ENCODE assay signal across 8 cellular contexts in genomic region chr5:1536298-1537165, GRCh38. TPM values are rescaled to one million over a fixed set of nuclear protein-coding genes. Genes with fewer than 3 reads are reported as not detected.
A peak's percentile ranks its signal among the peaks of the same experiment; 100 is the strongest.
DNase-seq lines count a peak whose midpoint lies in the region; ATAC-seq and TF ChIP-seq lines count a peak whose summit lies in the region.

No MANE protein-coding gene starts in this region.

- peak overlapping the region; percentile 12 to 29 (median 19) for H3K4me3 ChIP-seq in gastrocnemius medialis

- no peak for TF ChIP-seq POLR2A in gastrocnemius medialis (IDR thresholded peaks at IDR 0.05)

- peak overlapping the region; percentile 79 to 83 for H3K4me3 Mint-ChIP-seq in effector memory CD8-positive, alpha-beta T cell

- no peaks in the 10 kb centered on the region for H3K9me3 Mint-ChIP-seq in effector memory CD8-positive, alpha-beta T cell

- peaks cover 28 to 32% of the 10 kb centered on the region in 2 donors for H3K4me1 Mint-ChIP-seq in effector memory CD8-positive, alpha-beta T cell (ENCODE audit: low read depth in 2 of 2)

- TF ChIP-seq CTCF in gastrocnemius medialis (IDR thresholded peaks at IDR 0.05 in 4 of 5, conservative IDR thresholded peaks at IDR 0.05 in 1 of 5): no peak

- peak; percentile 48 to 58 for DNase-seq in activated CD4-positive, alpha-beta T cell treated with anti-CD3 and anti-CD28 coated beads for 24 hours (ENCODE audit: low read depth in 2 of 2)
- DNase-seq in effector memory CD8-positive, alpha-beta T cell: peak; percentile 65 to 77 (median 71)
- DNase-seq in gastrocnemius medialis (no peak), DMS79 (lab: John Stamatoyannopoulos, UW) (no peak), NCI-H2107 treated with DMSO at 0.1 percent for 48 hours (lab: John Stamatoyannopoulos, UW; ENCODE audit: unreplicated experiment) (no peak), HuH-7 (ENCODE audit: low spot score) (no peak)

- ATAC-seq in GM19043 (IDR thresholded peaks at IDR 0.05; ENCODE audit: low read depth, unreplicated experiment) (peak; percentile 93), HG03175 (IDR thresholded peaks at IDR 0.05; ENCODE audit: unreplicated experiment) (peak; percentile 97), gastrocnemius medialis (no peak)
- peak; percentile 96 for ATAC-seq in effector memory CD8-positive, alpha-beta T cell (replicated peaks)

- no peaks in the 10 kb centered on the region for H3K36me3 ChIP-seq in gastrocnemius medialis

- in situ Hi-C loops in gastrocnemius medialis (cut with MboI; ENCODE audit: low sequenced_read_pairs in 4 of 4): no loop called here

- H3K27ac ChIP-seq in gastrocnemius medialis: no peak overlapping the region

- intact Hi-C loops in gastrocnemius medialis (cut with DNase I; ENCODE audit: low total_unique reads): no loop called here

- no peaks in the 10 kb centered on the region for H3K27me3 Mint-ChIP-seq in effector memory CD8-positive, alpha-beta T cell

- H3K27ac Mint-ChIP-seq in effector memory CD8-positive, alpha-beta T cell: peak overlapping the region; percentile 96 to 98

- no peaks in the 10 kb centered on the region for H3K9me3 ChIP-seq in gastrocnemius medialis

- H3K36me3 Mint-ChIP-seq in effector memory CD8-positive, alpha-beta T cell (ENCODE audit: insufficient read depth): peaks cover 11% of the 10 kb centered on the region

- H3K27me3 ChIP-seq in gastrocnemius medialis: no peaks in the 10 kb centered on the region

- H3K4me1 ChIP-seq in gastrocnemius medialis: no peaks in the 10 kb centered on the region

RNA-seq across cellular contexts. Expression of gene LPCAT1, which starts 12.8 kb away (rescaled TPM):
- total RNA-seq in gastrocnemius medialis: 1 to 10 TPM; 1.4 to 9.2 (median 4.2) TPM

Comparison
In these comparisons a context has a peak if more than half of its experiments do, and no peak if none do; other contexts are left out.
1. ATAC-seq: peak in GM19043 (single experiment), HG03175 (single experiment) and effector memory CD8-positive, alpha-beta T cell (single experiment); none in gastrocnemius medialis (0 of 2).
2. DNase-seq: peak in activated CD4-positive, alpha-beta T cell treated with anti-CD3 and anti-CD28 coated beads for 24 hours (2 of 2) and effector memory CD8-positive, alpha-beta T cell (3 of 3); none in gastrocnemius medialis (0 of 2), DMS79 (single experiment), NCI-H2107 treated with DMSO at 0.1 percent for 48 hours (single experiment) and HuH-7 (single experiment).